ENCODE assay signal across 10 cellular contexts in the genomic region with DNA sequence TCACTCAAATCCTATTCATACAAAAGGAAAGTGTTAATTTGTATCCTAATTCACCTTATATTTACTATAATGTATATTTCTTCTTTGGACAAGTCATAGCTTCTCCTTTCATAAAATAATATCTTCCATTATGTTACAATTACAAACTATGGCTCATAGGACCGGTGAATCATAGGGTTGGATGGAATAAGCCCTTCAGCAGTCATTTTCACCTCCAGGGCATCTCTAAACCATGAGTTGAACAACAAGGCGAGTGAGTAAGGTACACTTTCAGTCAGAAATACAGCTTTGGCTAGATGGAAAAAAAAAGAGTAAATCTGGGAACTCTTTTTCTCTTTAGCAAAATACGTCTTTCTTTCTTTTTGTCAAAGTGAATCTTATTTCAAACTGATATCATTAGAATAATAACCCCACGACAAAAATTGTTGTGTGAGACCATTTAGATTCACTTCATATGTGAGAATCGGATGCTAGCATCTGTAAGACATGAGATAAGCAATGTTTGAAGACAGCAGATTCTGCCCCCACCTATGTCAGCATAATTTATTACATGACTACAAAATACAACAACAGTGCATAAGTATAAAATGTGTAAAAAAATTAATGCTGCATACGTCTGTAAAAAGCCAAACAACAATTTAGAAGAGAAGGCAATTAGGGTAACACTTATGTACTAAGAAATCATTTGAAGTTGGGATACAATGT.
DNase-seq lines count a peak whose midpoint lies in the region; ATAC-seq and TF ChIP-seq lines count a peak whose summit lies in the region.
"Had no signal": no experiment of that assay in that cellular context is flagged by ENCODE, and none has a peak within 500 bp of the region (broad histone marks: within the 10 kb centered on the region; RNA-seq: fewer than 3 reads in every experiment).

No MANE protein-coding gene starts in this region.

- ATAC-seq in heart right ventricle (no peak), GM21786 (IDR thresholded peaks at IDR 0.05; ENCODE audit: unreplicated experiment) (no peak)

- H3K27ac ChIP-seq in heart right ventricle (peak overlapping the region in 8 of 10 donors; percentile 36 to 77 (median 68)), hepatocyte (peak overlapping the region; percentile 6), suprapubic skin (peak overlapping the region; percentile 82), prostate gland (peak overlapping the region in 1 of 2 donors; percentile 37)
- H3K27ac ChIP-seq: body of pancreas had no signal

- no peaks in the 10 kb centered on the region for H3K27me3 Mint-ChIP-seq in activated T-helper 1 cell treated with anti-CD3 and anti-CD28 coated beads, Interleukin-12 subunit alpha, Interleukin-12 subunit beta, Interleukin-2, Interleukin-4 antibody, amounts not matched to agents 30 ng/mL and 10 ng/mL and 1 ng/mL, durations not matched to agents 14 hours and 24 hours and 36 hours (ENCODE audit: insufficient read depth)

- H3K4me3 Mint-ChIP-seq in activated T-helper 1 cell treated with anti-CD3 and anti-CD28 coated beads, Interleukin-12 subunit alpha, Interleukin-12 subunit beta, Interleukin-2, Interleukin-4 antibody, amounts not matched to agents 30 ng/mL and 10 ng/mL and 1 ng/mL, durations not matched to agents 14 hours and 24 hours and 36 hours = no peak overlapping the region
- H3K4me3 Mint-ChIP-seq: CD8-positive, alpha-beta memory T cell had no signal

- no peak for TF ChIP-seq EP300 in suprapubic skin (IDR thresholded peaks at IDR 0.05)

- peaks cover 21% of the 10 kb centered on the region for H3K4me1 Mint-ChIP-seq in activated T-helper 1 cell treated with anti-CD3 and anti-CD28 coated beads, Interleukin-12 subunit alpha, Interleukin-12 subunit beta, Interleukin-2, Interleukin-4 antibody, amounts not matched to agents 30 ng/mL and 10 ng/mL and 1 ng/mL, durations not matched to agents 14 hours and 24 hours and 36 hours (ENCODE audit: low read depth)
- H3K4me1 Mint-ChIP-seq: CD8-positive, alpha-beta memory T cell had no signal

- H3K9me3 Mint-ChIP-seq in activated T-helper 1 cell treated with anti-CD3 and anti-CD28 coated beads, Interleukin-12 subunit alpha, Interleukin-12 subunit beta, Interleukin-2, Interleukin-4 antibody, amounts not matched to agents 30 ng/mL and 10 ng/mL and 1 ng/mL, durations not matched to agents 14 hours and 24 hours and 36 hours = peaks cover 13% of the 10 kb centered on the region
- H3K9me3 Mint-ChIP-seq: CD8-positive, alpha-beta memory T cell had no signal

- H3K36me3 ChIP-seq in heart right ventricle (no peaks in the 10 kb centered on the region), hepatocyte (replicated peaks; ENCODE audit: insufficient read depth, low read depth) (no peaks in the 10 kb centered on the region), suprapubic skin (no peaks in the 10 kb centered on the region), prostate gland (no peaks in the 10 kb centered on the region)

- H4K20me1 ChIP-seq in hepatocyte (ENCODE audit: insufficient read depth, poor library complexity, severe bottlenecking) = no peaks in the 10 kb centered on the region

- H3K9me2 ChIP-seq in hepatocyte (replicated peaks; ENCODE audit: insufficient read depth) = no peaks in the 10 kb centered on the region

- intact Hi-C loops in heart right ventricle (cut with DNase I) = loop anchor here in 4 of 10 donors (5.0 to 10.0 kb wide), 6 partner anchors 72 to 185 kb away; a partner anchor contains a TSS
- intact Hi-C loops in cardiac septum (cut with DNase I) = loop anchor here (5.0 kb wide), 1 partner anchor 100 kb away; no protein-coding TSS in a partner anchor
- intact Hi-C loops in activated T-helper 1 cell treated with anti-CD3 and anti-CD28 coated beads, Interleukin-12 subunit alpha, Interleukin-12 subunit beta, Interleukin-2, Interleukin-4 antibody, amounts not matched to agents 30 ng/mL and 10 ng/mL and 1 ng/mL, durations not matched to agents 14 hours and 24 hours and 36 hours (cut with micrococcal nuclease) = no loop called here
- intact Hi-C loops in prostate gland (cut with DNase I) = loop anchor here (2.0 to 10.0 kb wide), 4 partner anchors 40 to 170 kb away; no protein-coding TSS in a partner anchor

- no peak overlapping the region for H3K4me2 ChIP-seq in hepatocyte

- peaks cover 18% of the 10 kb centered on the region for H3K36me3 Mint-ChIP-seq in activated T-helper 1 cell treated with anti-CD3 and anti-CD28 coated beads, Interleukin-12 subunit alpha, Interleukin-12 subunit beta, Interleukin-2, Interleukin-4 antibody, amounts not matched to agents 30 ng/mL and 10 ng/mL and 1 ng/mL, durations not matched to agents 14 hours and 24 hours and 36 hours (ENCODE audit: low read depth)

- no peak for DNase-seq in heart right ventricle
- DNase-seq in cardiac septum (ENCODE audit: low spot score) = no peak
- DNase-seq in activated T-helper 1 cell treated with anti-CD3 and anti-CD28 coated beads, Interleukin-12 subunit alpha, Interleukin-12 subunit beta, Interleukin-2, Interleukin-4 antibody, amounts not matched to agents 30 ng/mL and 10 ng/mL and 1 ng/mL, durations not matched to agents 14 hours and 24 hours and 36 hours (ENCODE audit: low spot score) = no peak
- no peak for DNase-seq in hepatocyte (ENCODE audit: low spot score)
- DNase-seq in suprapubic skin (ENCODE audit: low spot score in 2 of 2) = no peak
- no peak for DNase-seq in SK-N-DZ (ENCODE audit: low spot score)
- DNase-seq in prostate gland (ENCODE audit: low spot score) = no peak
- DNase-seq: body of pancreas; CD8-positive, alpha-beta memory T cell had no signal

- H3K4me1 ChIP-seq in heart right ventricle (peaks cover 0 to 53% (median 21%) of the 10 kb centered on the region in 9 donors), hepatocyte (ENCODE audit: insufficient read depth) (peaks cover 21% of the 10 kb centered on the region), suprapubic skin (peaks cover 84% of the 10 kb centered on the region), prostate gland (replicated peaks) (no peaks in the 10 kb centered on the region)

- H3K9me3 ChIP-seq in heart right ventricle = no peaks in the 10 kb centered on the region
- no peaks in the 10 kb centered on the region for H3K9me3 ChIP-seq in hepatocyte (ENCODE audit: low read depth)
- H3K9me3 ChIP-seq in suprapubic skin = no peaks in the 10 kb centered on the region
- no peaks in the 10 kb centered on the region for H3K9me3 ChIP-seq in prostate gland
- H3K9me3 ChIP-seq: body of pancreas had no signal

- H3K27ac Mint-ChIP-seq in activated T-helper 1 cell treated with anti-CD3 and anti-CD28 coated beads, Interleukin-12 subunit alpha, Interleukin-12 subunit beta, Interleukin-2, Interleukin-4 antibody, amounts not matched to agents 30 ng/mL and 10 ng/mL and 1 ng/mL, durations not matched to agents 14 hours and 24 hours and 36 hours = peak overlapping the region; percentile 63

- no peak for TF ChIP-seq CTCF in heart right ventricle (IDR thresholded peaks at IDR 0.05)
- no peak for TF ChIP-seq CTCF in hepatocyte (IDR thresholded peaks at IDR 0.05; ENCODE audit: poor library complexity)
- TF ChIP-seq CTCF in suprapubic skin (IDR thresholded peaks at IDR 0.05) = no peak
- no peak for TF ChIP-seq CTCF in prostate gland (IDR thresholded peaks at IDR 0.05)

- H3K79me2 ChIP-seq in hepatocyte = no peaks in the 10 kb centered on the region

- H3K27me3 ChIP-seq in heart right ventricle = no peaks in the 10 kb centered on the region
- H3K27me3 ChIP-seq in hepatocyte = no peaks in the 10 kb centered on the region
- H3K27me3 ChIP-seq in suprapubic skin = no peaks in the 10 kb centered on the region
- H3K27me3 ChIP-seq in prostate gland (replicated peaks; ENCODE audit: insufficient read depth) = no peaks in the 10 kb centered on the region
- H3K27me3 ChIP-seq: body of pancreas had no signal

- H3K4me3 ChIP-seq in heart right ventricle (no peak overlapping the region), hepatocyte (no peak overlapping the region), suprapubic skin (no peak overlapping the region), prostate gland (no peak overlapping the region)
- H3K4me3 ChIP-seq: body of pancreas had no signal

- TF ChIP-seq POLR2A in suprapubic skin (IDR thresholded peaks at IDR 0.05) (no peak), prostate gland (IDR thresholded peaks at IDR 0.05) (no peak)

- 82 to 87% methylated on average over 6 of the region's 6 CpGs for WGBS in heart right ventricle, 2 donors
- WGBS in hepatocyte (ENCODE audit: low lambda C conversion rate, missing lambda C conversion rate) = 76% methylated on average over 6 of the region's 6 CpGs
- 44% methylated on average over 6 of the region's 6 CpGs for WGBS in suprapubic skin
- WGBS in prostate gland = 79% methylated on average over 6 of the region's 6 CpGs

- no peak overlapping the region for H2AFZ ChIP-seq in hepatocyte
